ENCODE assay signal across 1 cellular context in genomic region chr21:25956993-25957714, GRCh38.
TF ChIP-seq lines count a peak whose summit lies in the region.

No MANE protein-coding gene starts in this region.

TF ChIP-seq in WTC11, 78 proteins besides CTCF, POLR2A, EP300 and RAD21 (continued from another document):
- no peak for TF ChIP-seq USF1 (CRISPR knock-in tag; IDR thresholded peaks at IDR 0.05)
- no peak for TF ChIP-seq CREM (CRISPR knock-in tag; IDR thresholded peaks at IDR 0.05)
